8 cellular contexts compared by ENCODE assay signal in the genomic region with DNA sequence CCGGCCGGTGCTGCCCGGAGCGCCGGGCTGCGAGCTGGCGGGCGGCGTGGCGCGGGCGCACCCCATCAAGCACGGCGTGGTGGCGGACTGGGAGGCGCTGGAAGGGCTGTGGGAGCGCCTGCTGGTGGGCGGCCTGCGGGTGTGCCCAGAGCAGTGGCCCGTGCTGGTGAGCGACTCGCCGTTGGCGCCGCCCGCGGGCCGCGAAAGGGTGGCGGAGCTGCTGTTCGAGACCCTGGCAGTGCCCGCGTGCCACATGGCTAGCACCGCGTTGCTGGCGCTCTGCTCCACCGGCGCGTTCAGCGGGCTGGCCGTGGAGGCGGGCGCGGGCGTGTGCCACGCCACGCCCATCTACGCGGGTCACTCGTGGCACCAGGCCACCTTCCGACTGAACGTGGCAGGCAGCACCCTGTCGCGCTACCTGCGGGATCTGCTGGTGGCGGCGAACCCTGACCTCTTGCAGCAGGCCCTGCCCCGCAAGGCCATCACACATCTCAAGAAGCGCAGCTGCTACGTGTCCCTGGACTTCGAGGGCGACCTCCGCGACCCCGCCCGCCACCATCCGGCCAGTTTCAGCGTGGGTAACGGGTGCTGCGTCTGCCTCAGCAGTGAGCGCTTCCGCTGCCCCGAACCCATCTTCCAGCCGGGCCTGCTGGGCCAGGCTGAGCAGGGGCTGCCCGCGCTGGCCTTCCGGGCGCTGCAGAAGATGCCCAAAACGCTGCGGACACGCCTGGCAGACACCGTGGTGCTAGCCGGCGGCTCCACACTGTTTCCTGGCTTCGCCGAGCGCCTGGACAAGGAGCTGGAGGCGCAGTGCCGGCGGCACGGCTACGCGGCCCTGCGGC. TPM values are rescaled to one million over a fixed set of nuclear protein-coding genes. Genes with fewer than 3 reads are reported as not detected.
DNase-seq lines count a peak whose midpoint lies in the region; FAIRE-seq and TF ChIP-seq lines count a peak whose summit lies in the region.

No MANE protein-coding gene starts in this region.

- no peaks in the 10 kb centered on the region for H3K27me3 ChIP-seq in H9 (ENCODE audit: insufficient read depth, low read length)
- no peaks in the 10 kb centered on the region for H3K27me3 ChIP-seq in endothelial cell of umbilical vein (ENCODE audit: control insufficient read depth in 2 of 2, insufficient read depth in 2 of 2, low read length in 2 of 2)
- no peaks in the 10 kb centered on the region for H3K27me3 ChIP-seq in mucosa of stomach (ENCODE audit: control insufficient read depth, insufficient read depth, low read length)

- no peak overlapping the region for H2BK5ac ChIP-seq in H9 (ENCODE audit: insufficient read length, low read length)

- H3K27ac ChIP-seq in H9 (ENCODE audit: insufficient read length, low read depth, low read length) (no peak overlapping the region), endothelial cell of umbilical vein (ENCODE audit: insufficient read depth, low read depth, low read length) (no peak overlapping the region)

- H4K5ac ChIP-seq in H9 (ENCODE audit: insufficient read length, low read depth, low read length), result no peak overlapping the region

- no peak overlapping the region for H3K27ac Mint-ChIP-seq in H9

- H4K20me1 ChIP-seq in H9 (ENCODE audit: control insufficient read depth, insufficient read depth, insufficient read length) (no peaks in the 10 kb centered on the region), endothelial cell of umbilical vein (replicated peaks; ENCODE audit: control insufficient read depth, extremely low read depth, insufficient read depth, low read length) (no peaks in the 10 kb centered on the region)

- H3K9me3 ChIP-seq in H9 (ENCODE audit: control insufficient read depth, low read depth, low read length), result no peaks in the 10 kb centered on the region
- no peaks in the 10 kb centered on the region for H3K9me3 ChIP-seq in endothelial cell of umbilical vein (replicated peaks; ENCODE audit: control insufficient read depth, insufficient read depth, low read length)
- H3K9me3 ChIP-seq in mucosa of stomach (ENCODE audit: control insufficient read depth, low read length), result no peaks in the 10 kb centered on the region

- H3K79me1 ChIP-seq in H9 (ENCODE audit: insufficient read depth, low read depth, low read length, poor library complexity, severe bottlenecking), result no peaks in the 10 kb centered on the region

- peak; percentile 89 for DNase-seq in H9
- DNase-seq in NCI-H146 treated with DMSO at 0.1 percent for 48 hours (lab: John Stamatoyannopoulos, UW; ENCODE audit: unreplicated experiment), result peak; percentile 17
- peak; percentile 48 for DNase-seq in activated CD8-positive, alpha-beta memory T cell treated with anti-CD3 and anti-CD28 coated beads, Interleukin-2, amount 50 U/mL, for 4 hours
- DNase-seq in endothelial cell of umbilical vein (ENCODE audit: low read depth, low spot score), result peak; percentile 73
- peak; percentile 80 for DNase-seq in superior temporal gyrus (ENCODE audit: extremely low spot score)
- DNase-seq in GM19239 (ENCODE audit: insufficient read length, low spot score), result no peak

- H3K4me1 ChIP-seq in H9 (ENCODE audit: insufficient read depth, low read length) (no peaks in the 10 kb centered on the region; the same call in 1 of the 2 replicates), endothelial cell of umbilical vein (ENCODE audit: control insufficient read depth, extremely low read depth, insufficient read depth, low read length) (peaks cover 23% of the 10 kb centered on the region), mucosa of stomach (ENCODE audit: control insufficient read depth, insufficient read depth, low read length) (peaks cover 52% of the 10 kb centered on the region)

- no peak overlapping the region for H2BK120ac ChIP-seq in H9 (ENCODE audit: low read depth, low read length, poor library complexity, severe bottlenecking)

- H3K27me3 Mint-ChIP-seq in H9 (ENCODE audit: low read depth), result peaks cover 4% of the 10 kb centered on the region

- H2AFZ ChIP-seq in H9 (ENCODE audit: low read length) (no peak overlapping the region), endothelial cell of umbilical vein (ENCODE audit: low read depth, low read length) (peak overlapping the region; percentile 19)

- CTCF ChIA-PET in endothelial cell of umbilical vein (lab: Charles Lee), result interaction anchor here (0.5 to 3.3 kb wide), 45 partner anchors 9 to 459 kb away, joined by 3 to 36 read pairs (median 4); partner anchors contain the start of genes CBFA2T2, CDK5RAP1, PXMP4 and SNTA1

- H3K36me3 ChIP-seq in endothelial cell of umbilical vein (ENCODE audit: control insufficient read depth in 2 of 2, extremely low read depth in 1 of 2, insufficient read depth in 2 of 2, low read length in 2 of 2) (peaks cover 0 to 2% of the 10 kb centered on the region in 2 experiments), mucosa of stomach (ENCODE audit: control insufficient read depth, insufficient read depth, low read length) (peaks cover 8% of the 10 kb centered on the region)

- H2BK12ac ChIP-seq in H9 (ENCODE audit: insufficient read length, low read depth, low read length), result no peak overlapping the region

- H3K4me2 ChIP-seq in H9 (ENCODE audit: insufficient read depth, insufficient read length, low read length), result peak overlapping the region; percentile 36
- peak overlapping the region; percentile 26 for H3K4me2 ChIP-seq in endothelial cell of umbilical vein (ENCODE audit: insufficient read depth, low read length)

- H3K4ac ChIP-seq in H9 (ENCODE audit: low read depth, low read length), result no peak overlapping the region

- H3K4me3 ChIP-seq in GM08714 (ENCODE audit: low read length) (peak overlapping the region; percentile 55; the same call in 1 of the 2 replicates), endothelial cell of umbilical vein (replicated peaks in 1 of 3; ENCODE audit: insufficient read depth in 1 of 3, low read depth in 1 of 3, low read length in 3 of 3) (peak overlapping the region; percentile 3 to 33 (median 17)), mucosa of stomach (ENCODE audit: low read length) (no peak overlapping the region)

- no peaks in the 10 kb centered on the region for H3K9me1 ChIP-seq in endothelial cell of umbilical vein (replicated peaks; ENCODE audit: control insufficient read depth, extremely low read depth, insufficient read depth, low read length)

- H3K9ac ChIP-seq in H9 (ENCODE audit: extremely low read depth, insufficient read length, low read length) (no peak overlapping the region), endothelial cell of umbilical vein (replicated peaks; ENCODE audit: extremely low read depth, insufficient read depth, low read length) (no peak overlapping the region), mucosa of stomach (ENCODE audit: low read length) (peak overlapping the region; percentile 5)

- H3K36me3 Mint-ChIP-seq in H9 (ENCODE audit: insufficient read depth in 1 of 3, low read depth in 3 of 3), result peaks cover 24 to 53% (median 39%) of the 10 kb centered on the region in 3 experiments

- intact Hi-C loops in endothelial cell of umbilical vein (cut with micrococcal nuclease), result loop anchor here (1.0 to 10.0 kb wide), 5 partner anchors 19 to 462 kb away; partner anchors contain the start of genes E2F1 and RALY

- H2BK20ac ChIP-seq in H9 (ENCODE audit: low read depth, low read length, poor library complexity, severe bottlenecking), result no peak overlapping the region

- TF ChIP-seq CTCF in H9 (conservative IDR thresholded peaks at IDR 0.05), result no peak
- peak in 1 of 2 donors; percentile 23 for TF ChIP-seq CTCF in endothelial cell of umbilical vein (IDR thresholded peaks at IDR 0.05; ENCODE audit: extremely low read depth in 1 of 2, insufficient read depth in 1 of 2, low read depth in 1 of 2, low read length in 2 of 2)

- WGBS in H9 (ENCODE audit: extremely low coverage, insufficient read length, low lambda C conversion rate), result no CpG with 5 or more reads among the region's 94 CpGs

- no peak overlapping the region for H4K8ac ChIP-seq in H9 (replicated peaks; ENCODE audit: insufficient read length, low read depth, low read length)

- no peak overlapping the region; the same call in 1 of the 2 replicates for H3K14ac ChIP-seq in H9 (ENCODE audit: insufficient read depth, low read length)

- no peak overlapping the region for H3K18ac ChIP-seq in H9 (ENCODE audit: insufficient read length, low read depth, low read length)

- POLR2A ChIA-PET in endothelial cell of umbilical vein (lab: Charles Lee), result interaction anchor here (1.2 to 1.4 kb wide), 2 partner anchors 14 to 178 kb away, joined by 3 to 4 read pairs; partner anchors contain the start of gene CBFA2T2

- H3K4me1 Mint-ChIP-seq in H9, result peaks cover 34 to 35% of the 10 kb centered on the region in 2 experiments

- no peaks in the 10 kb centered on the region; a peak in 1 of 5 replicates for H3K9me3 Mint-ChIP-seq in H9

- H3K23me2 ChIP-seq in H9 (ENCODE audit: insufficient read length, low read depth, low read length, poor library complexity, severe bottlenecking), result peaks cover 18% of the 10 kb centered on the region

- TF ChIP-seq POLR2A in endothelial cell of umbilical vein (IDR thresholded peaks at IDR 0.05; ENCODE audit: low read depth, low read length), result no peak

- no peaks in the 10 kb centered on the region for H3K79me2 ChIP-seq in H9 (ENCODE audit: insufficient read depth, low read length)
- no peaks in the 10 kb centered on the region for H3K79me2 ChIP-seq in endothelial cell of umbilical vein (ENCODE audit: control insufficient read depth, insufficient read depth, low read length)

- no peak overlapping the region for H4K91ac ChIP-seq in H9 (ENCODE audit: insufficient read length, low read depth, low read length)

- H2BK15ac ChIP-seq in H9 (ENCODE audit: low read depth, low read length), result no peak overlapping the region

- FAIRE-seq in endothelial cell of umbilical vein (lab: Jason Lieb, UNC) (no peak), GM19239 (lab: Jason Lieb, UNC) (no peak)

- dilution Hi-C loops in endothelial cell of umbilical vein (cut with MboI; ENCODE audit: extremely low pct_ligation_motif_present, low sequenced_read_pairs), result no loop called here

- no TSS peak for BruUV-seq in endothelial cell of umbilical vein (replicated peaks; lab: Mats Ljungman, UMichigan)

- H3T11ph ChIP-seq in H9 (ENCODE audit: low read length), result no peak overlapping the region

- no peak overlapping the region for H3K56ac ChIP-seq in H9 (ENCODE audit: insufficient read length, low read depth, low read length)

- no peak overlapping the region for H3K23ac ChIP-seq in H9 (ENCODE audit: insufficient read length, low read depth, low read length)

- H2AK5ac ChIP-seq in H9 (ENCODE audit: insufficient read length, low read length), result no peak overlapping the region

- peak overlapping the region; percentile 44 to 46; a peak in 2 of 5 replicates for H3K4me3 Mint-ChIP-seq in H9

RNA-seq across cellular contexts. Expression of gene ACTL10, which starts 0.7 kb away (rescaled TPM):
- total RNA-seq in H9 (2021), result 0.46 and 0.55 TPM in 2 replicates
- total RNA-seq in endothelial cell of umbilical vein, result 0.62 and 1.4 TPM in 2 replicates
- polyA plus RNA-seq in endothelial cell of umbilical vein, result 0.92 and 1.0 TPM in 2 replicates
- 0.32 and 0.71 TPM in 2 replicates for polyA plus RNA-seq in endothelial cell of umbilical vein (2011; cell fraction: cytosol; rRNA removed)
- 0.22 and 0.25 TPM in 2 replicates for polyA plus RNA-seq in endothelial cell of umbilical vein (2011; cell fraction: nucleus; rRNA removed)
- 1.2 and 1.3 TPM in 2 replicates for polyA plus RNA-seq in endothelial cell of umbilical vein (2012)
- 0.34 and 0.51 TPM in 2 replicates for polyA minus RNA-seq in endothelial cell of umbilical vein
- 4.5 TPM for polyA minus RNA-seq in endothelial cell of umbilical vein (2011; cell fraction: cytosol; rRNA and poly(A)+ RNA removed)
- 0.48 and 1.0 TPM in 2 replicates for polyA minus RNA-seq in endothelial cell of umbilical vein (2011; cell fraction: nucleus; rRNA and poly(A)+ RNA removed)

RNA-seq across cellular contexts. Expression of gene C20orf144, which starts 5.3 kb away (rescaled TPM):
- total RNA-seq in H9 (2021) (0.24 and 0.26 TPM in 2 replicates), endothelial cell of umbilical vein (not detected in 2 replicates)
- polyA plus RNA-seq in endothelial cell of umbilical vein, result 0.05 TPM in 1 of 2 replicates, not detected in the other
- 0.03 and 0.05 TPM in 2 replicates for polyA plus RNA-seq in endothelial cell of umbilical vein (2011; cell fraction: cytosol; rRNA removed)
- not detected in 2 replicates for polyA plus RNA-seq in endothelial cell of umbilical vein (2011; cell fraction: nucleus; rRNA removed)
- 0.14 and 0.21 TPM in 2 replicates for polyA plus RNA-seq in endothelial cell of umbilical vein (2012)
- polyA minus RNA-seq in endothelial cell of umbilical vein, result not detected in 2 replicates
- not detected for polyA minus RNA-seq in endothelial cell of umbilical vein (2011; cell fraction: cytosol; rRNA and poly(A)+ RNA removed)
- not detected in 2 replicates for polyA minus RNA-seq in endothelial cell of umbilical vein (2011; cell fraction: nucleus; rRNA and poly(A)+ RNA removed)

RNA-seq across cellular contexts. Expression of gene NECAB3, which starts 6.8 kb away (rescaled TPM):
- 51.5 and 57.7 TPM in 2 replicates for total RNA-seq in H9 (2021)
- 18.1 and 20.2 TPM in 2 replicates for total RNA-seq in endothelial cell of umbilical vein
- polyA plus RNA-seq in endothelial cell of umbilical vein, result 22.4 and 34.2 TPM in 2 replicates
- 11.9 and 17.5 TPM in 2 replicates for polyA plus RNA-seq in endothelial cell of umbilical vein (2011; cell fraction: cytosol; rRNA removed)
- polyA plus RNA-seq in endothelial cell of umbilical vein (2011; cell fraction: nucleus; rRNA removed), result 53.5 and 74.7 TPM in 2 replicates
- 13.7 and 19.6 TPM in 2 replicates for polyA plus RNA-seq in endothelial cell of umbilical vein (2012)
- 11.4 and 22.0 TPM in 2 replicates for polyA minus RNA-seq in endothelial cell of umbilical vein
- polyA minus RNA-seq in endothelial cell of umbilical vein (2011; cell fraction: cytosol; rRNA and poly(A)+ RNA removed), result 46.7 TPM
- polyA minus RNA-seq in endothelial cell of umbilical vein (2011; cell fraction: nucleus; rRNA and poly(A)+ RNA removed), result 16.0 and 18.5 TPM in 2 replicates

RNA-seq across cellular contexts. Expression of gene E2F1, which starts 18.7 kb away (rescaled TPM):
- total RNA-seq in H9 (2021) (57.9 and 58.7 TPM in 2 replicates), endothelial cell of umbilical vein (27.0 and 29.6 TPM in 2 replicates)
- polyA plus RNA-seq in endothelial cell of umbilical vein, result 20.7 and 22.3 TPM in 2 replicates
- 15.9 and 17.8 TPM in 2 replicates for polyA plus RNA-seq in endothelial cell of umbilical vein (2011; cell fraction: cytosol; rRNA removed)
- polyA plus RNA-seq in endothelial cell of umbilical vein (2011; cell fraction: nucleus; rRNA removed), result 27.0 and 30.5 TPM in 2 replicates
- polyA plus RNA-seq in endothelial cell of umbilical vein (2012), result 12.3 and 15.7 TPM in 2 replicates
- 13.4 and 15.0 TPM in 2 replicates for polyA minus RNA-seq in endothelial cell of umbilical vein
- polyA minus RNA-seq in endothelial cell of umbilical vein (2011; cell fraction: cytosol; rRNA and poly(A)+ RNA removed), result 34.7 TPM
- polyA minus RNA-seq in endothelial cell of umbilical vein (2011; cell fraction: nucleus; rRNA and poly(A)+ RNA removed), result 6.3 and 6.5 TPM in 2 replicates

RNA-seq across cellular contexts. Expression of gene PXMP4, which starts 52.6 kb away (rescaled TPM):
- total RNA-seq in H9 (2021), result 4.5 and 5.7 TPM in 2 replicates
- total RNA-seq in endothelial cell of umbilical vein, result 6.9 and 8.1 TPM in 2 replicates
- polyA plus RNA-seq in endothelial cell of umbilical vein, result 8.0 and 8.5 TPM in 2 replicates
- polyA plus RNA-seq in endothelial cell of umbilical vein (2011; cell fraction: cytosol; rRNA removed), result 4.9 and 5.9 TPM in 2 replicates
- 2.2 and 2.4 TPM in 2 replicates for polyA plus RNA-seq in endothelial cell of umbilical vein (2011; cell fraction: nucleus; rRNA removed)
- polyA plus RNA-seq in endothelial cell of umbilical vein (2012), result 5.6 and 5.9 TPM in 2 replicates
- 5.5 and 5.7 TPM in 2 replicates for polyA minus RNA-seq in endothelial cell of umbilical vein
- polyA minus RNA-seq in endothelial cell of umbilical vein (2011; cell fraction: cytosol; rRNA and poly(A)+ RNA removed), result 6.0 TPM
- polyA minus RNA-seq in endothelial cell of umbilical vein (2011; cell fraction: nucleus; rRNA and poly(A)+ RNA removed), result 0.72 and 1.3 TPM in 2 replicates
